8 cellular contexts compared by ENCODE assay signal in genomic region chr9:127224178-127224882, GRCh38. TPM values are rescaled to one million over a fixed set of nuclear protein-coding genes. Genes with fewer than 3 reads are reported as not detected.
A peak's percentile ranks its signal among the peaks of the same experiment; 100 is the strongest.
DNase-seq lines count a peak whose midpoint lies in the region; ATAC-seq and TF ChIP-seq lines count a peak whose summit lies in the region.

No MANE protein-coding gene starts in this region.

- peaks cover 22% of the 10 kb centered on the region for H3K4me1 Mint-ChIP-seq in activated naive CD8-positive, alpha-beta T cell treated with anti-CD3 and anti-CD28 coated beads, Interleukin-2, amount 10 ng/mL, durations not matched to agents 7 days and 5 days

- H3K27ac ChIP-seq in ovary (peak overlapping the region; percentile 51 to 82), thoracic aorta (peak overlapping the region; percentile 81 to 88)

- H3K27ac Mint-ChIP-seq in activated naive CD8-positive, alpha-beta T cell treated with anti-CD3 and anti-CD28 coated beads, Interleukin-2, amount 10 ng/mL, durations not matched to agents 7 days and 5 days = peak overlapping the region; percentile 79

- POLR2A ChIA-PET in activated naive CD8-positive, alpha-beta T cell treated with anti-CD3 and anti-CD28 coated beads, Interleukin-2, amount 10 ng/mL, durations not matched to agents 7 days and 5 days (lab: Charles Lee) = interaction anchor here (1.0 to 3.5 kb wide), 4 partner anchors 20 to 227 kb away, joined by 3 to 23 read pairs (median 4); partner anchors contain the start of genes LRSAM1, RPL12, SLC2A8 and ZNF79

- ATAC-seq in SK-N-SH treated with all-trans-retinoic acid at 6 μM for 48 hours (peak; percentile 83), Right ventricle myocardium inferior (peak; percentile 87), thoracic aorta (ENCODE audit: insufficient number of reproducible peaks, low FRiP score, low read depth) (peak; percentile 52)
- peak; percentile 66 for ATAC-seq in activated naive CD8-positive, alpha-beta T cell treated with anti-CD3 and anti-CD28 coated beads, Interleukin-2, amount 10 ng/mL, durations not matched to agents 7 days and 5 days (ENCODE audit: low read depth)

- no peak for TF ChIP-seq EP300 in ovary (IDR thresholded peaks at IDR 0.05)

- intact Hi-C loops in Right ventricle myocardium inferior (cut with DNase I) (loop anchor here (2.0 to 5.0 kb wide), 2 partner anchors 20 to 173 kb away; partner anchors contain the start of gene SLC2A8), ovary (cut with DNase I) (loop anchor here in 1 of 4 donors (2.0 kb wide), 1 partner anchor 172 kb away; the partner anchor contains the start of gene SLC2A8)

- H3K36me3 ChIP-seq in ES-I3 (ENCODE audit: insufficient read depth, low read length) (no peaks in the 10 kb centered on the region), HAP-1 (replicated peaks) (no peaks in the 10 kb centered on the region; the same call in 1 of the 2 replicates), ovary (no peaks in the 10 kb centered on the region), thoracic aorta (no peaks in the 10 kb centered on the region)

- peak overlapping the region; percentile 45 for H3K4me3 ChIP-seq in HAP-1
- peak overlapping the region; percentile 48 for H3K4me3 ChIP-seq in ovary
- H3K4me3 ChIP-seq in thoracic aorta = peak overlapping the region; percentile 77

- peak overlapping the region; percentile 82 for H3K4me3 Mint-ChIP-seq in activated naive CD8-positive, alpha-beta T cell treated with anti-CD3 and anti-CD28 coated beads, Interleukin-2, amount 10 ng/mL, durations not matched to agents 7 days and 5 days

- no peaks in the 10 kb centered on the region for H3K36me3 Mint-ChIP-seq in activated naive CD8-positive, alpha-beta T cell treated with anti-CD3 and anti-CD28 coated beads, Interleukin-2, amount 10 ng/mL, durations not matched to agents 7 days and 5 days

- H3K27me3 Mint-ChIP-seq in activated naive CD8-positive, alpha-beta T cell treated with anti-CD3 and anti-CD28 coated beads, Interleukin-2, amount 10 ng/mL, durations not matched to agents 7 days and 5 days = peaks cover 31% of the 10 kb centered on the region

- TF ChIP-seq CTCF in ovary (IDR thresholded peaks at IDR 0.05) = no peak
- peak; percentile 42 for TF ChIP-seq CTCF in thoracic aorta (IDR thresholded peaks at IDR 0.05)

- in situ Hi-C loops in HAP-1 (cut with MboI; ENCODE audit: low sequenced_read_pairs) = no loop called here

- H3K9me3 ChIP-seq in ES-I3 (ENCODE audit: control insufficient read depth, insufficient read depth, low read length) (no peaks in the 10 kb centered on the region), HAP-1 (no peaks in the 10 kb centered on the region), ovary (no peaks in the 10 kb centered on the region), thoracic aorta (no peaks in the 10 kb centered on the region)

- H3K4me1 ChIP-seq in ES-I3 (ENCODE audit: insufficient read depth, low read length) (no peaks in the 10 kb centered on the region), HAP-1 (peaks cover 5% of the 10 kb centered on the region; the same call in 1 of the 2 replicates), ovary (ENCODE audit: insufficient read depth) (peaks cover 5% of the 10 kb centered on the region), thoracic aorta (ENCODE audit: control insufficient read depth in 1 of 2, low read depth in 2 of 2) (peaks cover 9 to 33% of the 10 kb centered on the region in 2 donors)

- DNase-seq in HAP-1 (ENCODE audit: low spot score in 2 of 2) (peak; percentile 86 to 98), MV-4-11 (lab: John Stamatoyannopoulos, UW) (peak; percentile 85), Right ventricle myocardium inferior (ENCODE audit: missing footprints) (peak; percentile 95), ovary (peak; percentile 97 to 99 (median 97)), thoracic aorta (ENCODE audit: low spot score) (peak; percentile 83)
- peak; percentile 89 for DNase-seq in activated naive CD8-positive, alpha-beta T cell treated with anti-CD3 and anti-CD28 coated beads, Interleukin-2, amount 10 ng/mL, durations not matched to agents 7 days and 5 days

- peak overlapping the region; percentile 59; the same call in 1 of the 2 replicates for H3K9ac ChIP-seq in ES-I3 (ENCODE audit: low read depth, low read length)

- no peaks in the 10 kb centered on the region for H3K9me3 Mint-ChIP-seq in activated naive CD8-positive, alpha-beta T cell treated with anti-CD3 and anti-CD28 coated beads, Interleukin-2, amount 10 ng/mL, durations not matched to agents 7 days and 5 days

- peak; percentile 30 for TF ChIP-seq POLR2A in ovary (IDR thresholded peaks at IDR 0.05)

- WGBS in ovary, 3 donors = 1% methylated on average over 39 to 56 of the region's 56 CpGs

- H3K27me3 ChIP-seq in HAP-1 (ENCODE audit: low read depth) (peaks cover 17% of the 10 kb centered on the region), ovary (no peaks in the 10 kb centered on the region), thoracic aorta (replicated peaks; ENCODE audit: insufficient read depth) (no peaks in the 10 kb centered on the region)

TF ChIP-seq in SK-N-SH treated with all-trans-retinoic acid at 6 μM for 48 hours, 23 proteins besides CTCF, POLR2A, EP300 and RAD21:
- 0 out of 2 replicates have a peak, but pooled peaks have one; percentile 13 for TF ChIP-seq TSHZ2 (CRISPR knock-in tag; IDR thresholded peaks at IDR 0.05)
- no peak for TF ChIP-seq SNAI2 (CRISPR knock-in tag; IDR thresholded peaks at IDR 0.05)

RNA-seq across cellular contexts. Expression of gene GARNL3, which starts 40.2 kb away (rescaled TPM):
- total RNA-seq in activated naive CD8-positive, alpha-beta T cell treated with anti-CD3 and anti-CD28 coated beads, Interleukin-2, amount 10 ng/mL, durations not matched to agents 7 days and 5 days = 1 to 10 TPM; 3.1 to 3.4 TPM
- total RNA-seq in Right ventricle myocardium inferior = 13.1 TPM
- total RNA-seq in ovary = 10 to 100 TPM; 15.0 to 30.7 (median 22.9) TPM
- polyA plus RNA-seq in ovary = 10 to 100 TPM in 1 of 2 donors, 1 to 10 TPM in 1; 8.9 to 26.6 TPM
- 10 to 100 TPM; 59.3 to 63.4 TPM for total RNA-seq in thoracic aorta

Comparison
In these comparisons a context has a peak if more than half of its experiments do, and no peak if none do; other contexts are left out.
1. Peak in every context shown above with its lines: DNase-seq, ATAC-seq, H3K4me3 ChIP-seq and H3K27ac ChIP-seq.